ENCODE assay signal across 8 cellular contexts in the genomic region with DNA sequence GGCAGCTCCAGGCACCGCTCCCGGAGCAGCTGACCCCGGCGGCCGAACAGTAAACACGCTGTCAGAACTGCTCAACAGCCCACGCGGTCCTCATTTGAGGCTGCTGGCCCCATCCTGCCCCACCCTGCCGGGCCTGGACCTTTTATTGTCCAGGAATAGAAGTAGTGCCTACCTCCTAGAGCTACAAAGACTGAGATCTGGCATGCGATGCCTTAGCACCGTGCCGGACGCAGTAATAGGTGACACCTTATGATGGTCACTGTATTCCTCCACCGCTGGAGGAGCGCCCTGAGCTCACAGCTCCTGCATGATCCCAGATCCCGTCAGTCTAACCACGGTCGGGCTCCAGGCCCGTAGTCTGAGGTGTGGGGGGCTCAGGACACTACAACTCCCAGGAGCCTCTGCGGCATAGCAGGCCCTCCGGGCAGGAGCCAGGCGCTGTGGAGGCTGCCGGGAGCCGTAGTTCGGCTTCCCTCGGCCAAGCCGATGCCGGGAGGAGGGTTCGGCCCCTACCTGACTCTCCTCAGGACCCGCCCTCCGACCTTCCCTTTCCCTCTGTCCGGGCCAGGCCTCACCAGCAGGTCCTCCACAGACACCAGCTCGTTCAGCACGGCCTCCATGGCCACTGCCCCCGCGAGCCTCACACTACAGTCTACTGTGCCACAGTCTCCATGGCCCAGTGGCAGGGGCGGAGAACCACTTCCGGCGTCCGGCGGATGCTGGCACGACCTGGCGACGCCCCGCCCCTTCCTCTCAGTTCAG. TPM values are rescaled to one million over a fixed set of nuclear protein-coding genes. Genes with fewer than 3 reads are reported as not detected.
A peak's percentile ranks its signal among the peaks of the same experiment; 100 is the strongest.
DNase-seq lines count a peak whose midpoint lies in the region; ATAC-seq, FAIRE-seq and TF ChIP-seq lines count a peak whose summit lies in the region.

Gene FIS1, minus strand, starts transcription at position 697 of the 762 bp plus-strand sequence. Its CDS starts 77 bp downstream, at position 620.

- intact Hi-C loops in head of caudate nucleus (cut with DNase I) (loop anchor here (2.0 kb wide), 1 partner anchor 26 kb away; the partner anchor contains the start of gene ZNHIT1), pancreas (cut with DNase I) (no loop called here), tibial artery (cut with DNase I; ENCODE audit: low total_unique reads) (no loop called here)

- peaks cover 0 to 14% (median 9%) of the 10 kb centered on the region in 3 donors for H3K4me1 ChIP-seq in pancreas
- peaks cover 5 to 25% (median 20%) of the 10 kb centered on the region in 4 donors for H3K4me1 ChIP-seq in tibial artery

- FAIRE-seq in pancreas (lab: Jason Lieb, UNC), result no peak

- TF ChIP-seq CTCF in GM12864 (IDR thresholded peaks at IDR 0.05; ENCODE audit: low read depth, low read length, missing control alignments) (peak; percentile 85), pancreas (IDR thresholded peaks at IDR 0.05) (peak; percentile 75 to 93 (median 84)), tibial artery (IDR thresholded peaks at IDR 0.05) (peak in 1 of 2 experiments; percentile 95)

- peak within 1 kb of the TSS; percentile 94 for H3K27ac Mint-ChIP-seq in activated naive CD8-positive, alpha-beta T cell treated with anti-CD3 and anti-CD28 coated beads for 36 hours

- ATAC-seq in HG02623 (IDR thresholded peaks at IDR 0.05; ENCODE audit: unreplicated experiment) (peak; percentile 88), pancreas (peak; percentile 95 to 99 (median 96))

- H3K9me3 Mint-ChIP-seq in activated naive CD8-positive, alpha-beta T cell treated with anti-CD3 and anti-CD28 coated beads for 36 hours, result no peaks in the 10 kb centered on the region

- H3K27me3 ChIP-seq in pancreas (no peaks in the 10 kb centered on the region), tibial artery (no peaks in the 10 kb centered on the region)

- 0% methylated on average over 34 to 45 of the region's 45 CpGs for WGBS in pancreas, 2 donors

- H3K4me1 Mint-ChIP-seq in activated naive CD8-positive, alpha-beta T cell treated with anti-CD3 and anti-CD28 coated beads for 36 hours, result peaks cover 37% of the 10 kb centered on the region

- H3K27ac ChIP-seq in pancreas (peak within 1 kb of the TSS; percentile 69 to 98 (median 90)), tibial artery (peak within 1 kb of the TSS; percentile 96 to 99)

- peaks cover 0 to 3% (median 0%) of the 10 kb centered on the region in 3 donors for H3K36me3 ChIP-seq in pancreas
- H3K36me3 ChIP-seq in tibial artery, result peaks cover 11 to 25% (median 24%) of the 10 kb centered on the region in 3 donors

- H3K9me3 ChIP-seq in pancreas (no peaks in the 10 kb centered on the region), tibial artery (no peaks in the 10 kb centered on the region)

- H3K27me3 Mint-ChIP-seq in activated naive CD8-positive, alpha-beta T cell treated with anti-CD3 and anti-CD28 coated beads for 36 hours, result no peaks in the 10 kb centered on the region

- H3K36me3 Mint-ChIP-seq in activated naive CD8-positive, alpha-beta T cell treated with anti-CD3 and anti-CD28 coated beads for 36 hours, result peaks cover 27% of the 10 kb centered on the region

- peak within 1 kb of the TSS; percentile 96 for H3K4me3 Mint-ChIP-seq in activated naive CD8-positive, alpha-beta T cell treated with anti-CD3 and anti-CD28 coated beads for 36 hours

- DNase-seq in GM12864 (ENCODE audit: low read depth) (peak; percentile 68), NCI-H1105 (lab: John Stamatoyannopoulos, UW) (peak; percentile 90), SKM-1 treated with dmso at 0.1 percent for 144 hours (lab: John Stamatoyannopoulos, UW; ENCODE audit: unreplicated experiment) (peak; percentile 90), head of caudate nucleus (peak; percentile 86 to 98 (median 95)), pancreas (peak; percentile 92 to 98 (median 94)), tibial artery (peak; percentile 93 to 96)
- peak; percentile 96 for DNase-seq in activated naive CD8-positive, alpha-beta T cell treated with anti-CD3 and anti-CD28 coated beads for 36 hours

- H3K4me3 ChIP-seq in GM12864 (ENCODE audit: low read depth, low read length) (peak within 1 kb of the TSS; percentile 95), pancreas (peak within 1 kb of the TSS; percentile 75 to 94 (median 79)), tibial artery (peak within 1 kb of the TSS; percentile 64 to 81)

RNA-seq across cellular contexts. Expression of gene FIS1, which starts in this region (rescaled TPM):
- total RNA-seq in activated naive CD8-positive, alpha-beta T cell treated with anti-CD3 and anti-CD28 coated beads for 36 hours, result 100 to 1,000 TPM; 106 to 109 TPM
- total RNA-seq in pancreas, result 100 to 1,000 TPM in 2 of 6 donors, 10 to 100 TPM in 4; 75.4 to 106 (median 86.2) TPM
- 100 to 1,000 TPM in 1 of 2 donors, 10 to 100 TPM in 1; 96.4 to 144 TPM for polyA plus RNA-seq in pancreas

Comparison
In these comparisons a context has a peak if more than half of its experiments do, and no peak if none do; other contexts are left out.
1. Peak in every context shown above with its lines: DNase-seq, ATAC-seq, H3K4me3 ChIP-seq and H3K27ac ChIP-seq.